Comparison of ENCODE assay signal across 7 cellular contexts in the genomic region with DNA sequence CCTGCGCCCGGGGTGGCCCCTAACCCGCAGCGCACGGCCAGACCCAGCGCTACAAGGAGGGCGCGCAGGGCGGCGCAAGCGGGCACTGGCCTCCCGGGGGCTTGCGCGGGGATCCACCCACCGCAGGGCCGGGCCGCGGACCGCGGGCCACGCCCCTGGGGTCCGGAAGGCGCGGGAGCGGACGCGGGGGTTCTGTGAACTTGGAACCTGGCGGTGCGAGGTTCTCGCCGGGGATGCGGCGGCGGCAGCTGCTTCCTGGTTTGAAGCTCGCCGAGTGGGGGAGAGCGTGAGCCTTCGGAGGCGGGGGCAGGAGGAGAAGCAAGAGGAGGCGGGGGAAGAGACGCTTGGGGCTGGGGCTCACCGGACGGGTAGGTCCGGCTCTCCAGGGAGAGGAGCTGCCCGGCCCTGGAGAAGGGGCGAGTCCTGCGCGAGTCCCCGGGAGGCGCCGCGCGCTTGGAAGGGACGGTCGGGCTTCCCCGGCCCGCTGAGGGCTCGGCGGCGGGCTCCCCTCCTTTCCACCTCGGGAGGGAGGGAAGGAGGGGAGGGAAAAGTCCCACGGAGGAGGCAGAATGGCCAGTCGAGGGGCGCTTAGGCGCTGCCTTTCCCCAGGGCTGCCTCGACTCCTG. TPM values are rescaled to one million over a fixed set of nuclear protein-coding genes. Genes with fewer than 3 reads are reported as not detected.
DNase-seq lines count a peak whose midpoint lies in the region; ATAC-seq and TF ChIP-seq lines count a peak whose summit lies in the region.

A gene (plus strand): TSS at position 195 of the 626 bp plus-strand sequence. CDS start 523 bp downstream, outside the sequence.

- H3K79me2 ChIP-seq in PC-3 (ENCODE audit: low read length) = peaks cover 38% of the 10 kb centered on the region
- no peaks in the 10 kb centered on the region for H3K79me2 ChIP-seq in neural progenitor cell (ENCODE audit: low read depth)

- no peaks in the 10 kb centered on the region for H3K27me3 ChIP-seq in PC-3 (ENCODE audit: low read length)
- H3K27me3 ChIP-seq in neural progenitor cell = peaks cover 60% of the 10 kb centered on the region
- H3K27me3 ChIP-seq in stomach smooth muscle (ENCODE audit: control insufficient read depth in 1 of 2, insufficient read depth in 2 of 2, low read length in 2 of 2) = peaks cover 16 to 23% of the 10 kb centered on the region in 2 donors

- H3K27ac ChIP-seq in PC-3 (ENCODE audit: low read length) (peak within 1 kb of the TSS; percentile 44), neural progenitor cell (no peak within 1 kb of the TSS), stomach smooth muscle (ENCODE audit: low read length) (no peak within 1 kb of the TSS)

- no peaks in the 10 kb centered on the region for H3K27me3 Mint-ChIP-seq in activated T-helper 2 cell treated with anti-CD3 and anti-CD28 coated beads, Interferon-gamma antibody, Interleukin-2, Interleukin-4, amounts not matched to agents 10 μg/mL and 5 μg/mL and 100 μg/mL, durations not matched to agents 14 hours and 24 hours and 36 hours (ENCODE audit: low read depth)
- H3K27me3 Mint-ChIP-seq in neural progenitor cell (ENCODE audit: insufficient read depth, low read depth) = peaks cover 25% of the 10 kb centered on the region

- peak within 1 kb of the TSS; percentile 94 for H3K27ac Mint-ChIP-seq in activated T-helper 2 cell treated with anti-CD3 and anti-CD28 coated beads, Interferon-gamma antibody, Interleukin-2, Interleukin-4, amounts not matched to agents 10 μg/mL and 5 μg/mL and 100 μg/mL, durations not matched to agents 14 hours and 24 hours and 36 hours
- H3K27ac Mint-ChIP-seq in neural progenitor cell = no peak within 1 kb of the TSS

- peaks cover 38% of the 10 kb centered on the region for H3K36me3 Mint-ChIP-seq in activated T-helper 2 cell treated with anti-CD3 and anti-CD28 coated beads, Interferon-gamma antibody, Interleukin-2, Interleukin-4, amounts not matched to agents 10 μg/mL and 5 μg/mL and 100 μg/mL, durations not matched to agents 14 hours and 24 hours and 36 hours (ENCODE audit: low read depth)
- no peaks in the 10 kb centered on the region for H3K36me3 Mint-ChIP-seq in neural progenitor cell

- H3K36me3 ChIP-seq in PC-3 (ENCODE audit: low read depth, low read length) (no peaks in the 10 kb centered on the region), neural progenitor cell (no peaks in the 10 kb centered on the region), stomach smooth muscle (ENCODE audit: control insufficient read depth in 2 of 2, insufficient read depth in 2 of 2, low read length in 2 of 2) (no peaks in the 10 kb centered on the region)

- ATAC-seq in GM18868 (IDR thresholded peaks at IDR 0.05; ENCODE audit: unreplicated experiment) = peak; percentile 67
- peak; percentile 66 for ATAC-seq in HG03442 (IDR thresholded peaks at IDR 0.05; ENCODE audit: unreplicated experiment)
- ATAC-seq in PC-3 = peak; percentile 71

- peak within 1 kb of the TSS; percentile 76 for H3K9ac ChIP-seq in PC-3 (ENCODE audit: low read length)
- no peak within 1 kb of the TSS for H3K9ac ChIP-seq in neural progenitor cell
- peak within 1 kb of the TSS; percentile 35 to 42 for H3K9ac ChIP-seq in stomach smooth muscle (ENCODE audit: low read length in 2 of 2)

- H3K9me2 ChIP-seq in PC-3 (replicated peaks; ENCODE audit: low read length) = no peaks in the 10 kb centered on the region

- H2AFZ ChIP-seq in PC-3 (ENCODE audit: low read length) (peak within 1 kb of the TSS; percentile 75), neural progenitor cell (replicated peaks) (peak within 1 kb of the TSS; percentile 98)

- H3K9me3 Mint-ChIP-seq in activated T-helper 2 cell treated with anti-CD3 and anti-CD28 coated beads, Interferon-gamma antibody, Interleukin-2, Interleukin-4, amounts not matched to agents 10 μg/mL and 5 μg/mL and 100 μg/mL, durations not matched to agents 14 hours and 24 hours and 36 hours = peaks cover 4% of the 10 kb centered on the region
- H3K9me3 Mint-ChIP-seq in neural progenitor cell = peaks cover 17% of the 10 kb centered on the region

- H3K4me3 ChIP-seq in PC-3 (ENCODE audit: low read length) (peak within 1 kb of the TSS; percentile 72), fibroblast of villous mesenchyme (ENCODE audit: low read depth, low read length) (peak within 1 kb of the TSS; percentile 40), neural progenitor cell (peak within 1 kb of the TSS; percentile 67), stomach smooth muscle (ENCODE audit: low read length in 2 of 2) (peak within 1 kb of the TSS; percentile 28 to 67)

- H3K4me2 ChIP-seq in PC-3 (ENCODE audit: low read length) = peak within 1 kb of the TSS; percentile 82
- H3K4me2 ChIP-seq in neural progenitor cell = peak within 1 kb of the TSS; percentile 80

- H3K4me3 Mint-ChIP-seq in activated T-helper 2 cell treated with anti-CD3 and anti-CD28 coated beads, Interferon-gamma antibody, Interleukin-2, Interleukin-4, amounts not matched to agents 10 μg/mL and 5 μg/mL and 100 μg/mL, durations not matched to agents 14 hours and 24 hours and 36 hours (ENCODE audit: low read depth) = peak within 1 kb of the TSS; percentile 98
- H3K4me3 Mint-ChIP-seq in neural progenitor cell = peak within 1 kb of the TSS; percentile 81

- H3K4me1 Mint-ChIP-seq in activated T-helper 2 cell treated with anti-CD3 and anti-CD28 coated beads, Interferon-gamma antibody, Interleukin-2, Interleukin-4, amounts not matched to agents 10 μg/mL and 5 μg/mL and 100 μg/mL, durations not matched to agents 14 hours and 24 hours and 36 hours (ENCODE audit: low read depth) = peaks cover 29% of the 10 kb centered on the region
- H3K4me1 Mint-ChIP-seq in neural progenitor cell = peaks cover 10% of the 10 kb centered on the region

- intact Hi-C loops in PC-3 (cut with micrococcal nuclease) = loop anchor here (1.0 to 2.0 kb wide), 5 partner anchors 24 to 117 kb away; no protein-coding TSS in a partner anchor
- intact Hi-C loops in activated T-helper 2 cell treated with anti-CD3 and anti-CD28 coated beads, Interferon-gamma antibody, Interleukin-2, Interleukin-4, amounts not matched to agents 10 μg/mL and 5 μg/mL and 100 μg/mL, durations not matched to agents 14 hours and 24 hours and 36 hours (cut with micrococcal nuclease) = loop anchor here (2.0 to 10.0 kb wide), 3 partner anchors 25 to 443 kb away; a partner anchor contains a TSS

- DNase-seq in PC-3 (peak; percentile 90), fibroblast of villous mesenchyme (ENCODE audit: low read depth) (peak; percentile 14), neural progenitor cell (ENCODE audit: low spot score) (peak; percentile 73)
- peak; percentile 81 for DNase-seq in activated T-helper 2 cell treated with anti-CD3 and anti-CD28 coated beads, Interferon-gamma antibody, Interleukin-2, Interleukin-4, amounts not matched to agents 10 μg/mL and 5 μg/mL and 100 μg/mL, durations not matched to agents 14 hours and 24 hours and 36 hours (ENCODE audit: low spot score)

- TF ChIP-seq CTCF in PC-3 (conservative IDR thresholded peaks at IDR 0.05; ENCODE audit: low read depth, low read length) (peak; percentile 58), fibroblast of villous mesenchyme (IDR thresholded peaks at IDR 0.05; ENCODE audit: insufficient read depth, low read depth, low read length) (no peak), neural progenitor cell (IDR thresholded peaks at IDR 0.05) (peak; percentile 31)

- CTCF ChIA-PET in PC-3 (lab: Charles Lee) = interaction anchor here (0.7 to 1.4 kb wide), 4 partner anchors 25 to 191 kb away, joined by 3 to 5 read pairs (median 3); no protein-coding TSS in a partner anchor

- H3F3A ChIP-seq in PC-3 (ENCODE audit: low read length, unreplicated experiment) = peaks cover 2% of the 10 kb centered on the region
- no peaks in the 10 kb centered on the region for H3F3A ChIP-seq in neural progenitor cell (ENCODE audit: low read depth)

- H4K20me1 ChIP-seq in PC-3 (ENCODE audit: low read length) = peaks cover 12% of the 10 kb centered on the region; the same call in 1 of the 2 replicates
- H4K20me1 ChIP-seq in neural progenitor cell (ENCODE audit: low read depth) = no peaks in the 10 kb centered on the region

- H3K9me3 ChIP-seq in PC-3 (ENCODE audit: low read length) (no peaks in the 10 kb centered on the region), neural progenitor cell (ENCODE audit: low read depth) (peaks cover 4% of the 10 kb centered on the region), stomach smooth muscle (ENCODE audit: control insufficient read depth in 2 of 2, low read length in 2 of 2) (no peaks in the 10 kb centered on the region)

- H3K4me1 ChIP-seq in PC-3 (ENCODE audit: insufficient read depth, low read length) (peaks cover 23% of the 10 kb centered on the region), neural progenitor cell (peaks cover 12% of the 10 kb centered on the region), stomach smooth muscle (ENCODE audit: control insufficient read depth, insufficient read depth, low read length) (peaks cover 6% of the 10 kb centered on the region)

- POLR2A ChIA-PET in PC-3 (lab: Charles Lee; ENCODE audit: unreplicated experiment) = interaction anchor here (0.5 to 1.0 kb wide), 11 partner anchors 12 to 772 kb away, joined by 3 to 11 read pairs (median 4); a partner anchor contains a TSS

- no TSS peak for BruUV-seq in PC-3 (replicated peaks; lab: Mats Ljungman, UMichigan)

RNA-seq across cellular contexts. Expression of the gene that starts here (rescaled TPM):
- total RNA-seq in PC-3 (2014; rRNA removed) (80.8 and 170 TPM in 2 replicates), fibroblast of villous mesenchyme (0.97 and 2.6 TPM in 2 replicates), neural progenitor cell (ENCODE audit: low replicate concordance) (0.22 and 1.3 TPM in 2 replicates)
- total RNA-seq in activated T-helper 2 cell treated with anti-CD3 and anti-CD28 coated beads, Interferon-gamma antibody, Interleukin-2, Interleukin-4, amounts not matched to agents 10 μg/mL and 5 μg/mL and 100 μg/mL, durations not matched to agents 14 hours and 24 hours and 36 hours = 101 and 102 TPM in 2 replicates

Comparison
In these comparisons a context has a peak if more than half of its experiments do, and no peak if none do; other contexts are left out.
1. RNA of the gene that starts here (total RNA-seq): 80.8 to 170 TPM in PC-3 and 101 to 102 TPM in activated T-helper 2 cell treated with anti-CD3 and anti-CD28 coated beads, Interferon-gamma antibody, Interleukin-2, Interleukin-4, amounts not matched to agents 10 μg/mL and 5 μg/mL and 100 μg/mL, durations not matched to agents 14 hours and 24 hours and 36 hours; 0.97 to 2.6 TPM in fibroblast of villous mesenchyme and 0.22 to 1.3 TPM in neural progenitor cell; every median in the first group is over 10 times any median in the second.
2. DNase-seq: peak in every context shown above with its lines; median percentile 90 in PC-3; 81 in activated T-helper 2 cell treated with anti-CD3 and anti-CD28 coated beads, Interferon-gamma antibody, Interleukin-2, Interleukin-4, amounts not matched to agents 10 μg/mL and 5 μg/mL and 100 μg/mL, durations not matched to agents 14 hours and 24 hours and 36 hours; 73 in neural progenitor cell; 14 in fibroblast of villous mesenchyme.
3. Peak in every context shown above with its lines, with median percentiles within 50 percentile points of each other: ATAC-seq and H3K4me3 ChIP-seq.